8 cellular contexts compared by ENCODE assay signal in genomic region chr21:44107037-44107501, GRCh38. TPM values are rescaled to one million over a fixed set of nuclear protein-coding genes. Genes with fewer than 3 reads are reported as not detected.
DNase-seq lines count a peak whose midpoint lies in the region; ATAC-seq, FAIRE-seq and TF ChIP-seq lines count a peak whose summit lies in the region.
"Not testable (repeated sequence)": the region's sequence is repeated elsewhere in the genome, so short reads cannot be mapped to it uniquely, and the experiment has no call there.

Gene PWP2 (plus strand): TSS chr21:44107399. CDS start chr21:44107417, 18 bp downstream.

- not testable (repeated sequence) for H3K9me3 Mint-ChIP-seq in WTC11; astrocyte (ENCODE audit: unreplicated experiment)

- FAIRE-seq in GM18507 (lab: Jason Lieb, UNC): peak; percentile 95
- not testable (repeated sequence) for FAIRE-seq in astrocyte (lab: Jason Lieb, UNC)

- H3K4me1 Mint-ChIP-seq in WTC11; astrocyte (ENCODE audit: low read depth, unreplicated experiment): not testable (repeated sequence)

- H3K4me2 ChIP-seq in astrocyte (ENCODE audit: low read length); trophoblast cell (ENCODE audit: low read length): not testable (repeated sequence)

- CTCF ChIA-PET in WTC11 (lab: Charles Lee): not testable (repeated sequence)

- H4K8ac ChIP-seq in trophoblast cell (ENCODE audit: low read depth, low read length): not testable (repeated sequence)

- not testable (repeated sequence) for H3K4me3 Mint-ChIP-seq in WTC11; astrocyte (ENCODE audit: unreplicated experiment)

- H3K9ac ChIP-seq in astrocyte (ENCODE audit: low read length); trophoblast cell (ENCODE audit: low read length): not testable (repeated sequence)

- not testable (repeated sequence) for H4K91ac ChIP-seq in trophoblast cell (ENCODE audit: low read depth, low read length)

- H3K4me3 ChIP-seq in H7 (ENCODE audit: insufficient read depth, low read depth, low read length) (peak within 1 kb of the TSS; percentile 25; the same call in 1 of the 2 replicates), heart right ventricle (peak within 1 kb of the TSS in 9 of 10 donors; percentile 21 to 51 (median 45)), trophoblast cell (ENCODE audit: low read depth, low read length) (peak within 1 kb of the TSS; percentile 68)
- not testable (repeated sequence) for H3K4me3 ChIP-seq in astrocyte (ENCODE audit: insufficient read depth, low read depth, low read length); aorta (ENCODE audit: low read length in 2 of 2)

- H3K79me2 ChIP-seq in astrocyte (ENCODE audit: insufficient read depth, low read length); trophoblast cell (ENCODE audit: control insufficient read depth, insufficient read depth, low read length, poor library complexity): not testable (repeated sequence)

- not testable (repeated sequence) for DNase-seq in GM18507 (ENCODE audit: extremely low spot score, insufficient read length, low read depth); H7; WTC11 (ENCODE audit: low spot score); astrocyte (ENCODE audit: low read depth)
- DNase-seq in heart right ventricle (peak in 1 of 2 donors; percentile 30), trophoblast cell (peak in 1 of 2 donors; percentile 38), aorta (peak; percentile 38 to 75)

- H3K27me3 ChIP-seq in H7 (ENCODE audit: control insufficient read depth, insufficient read depth, low read length); astrocyte (ENCODE audit: insufficient read depth, low read length); heart right ventricle; trophoblast cell (ENCODE audit: insufficient read depth, low read length); aorta (ENCODE audit: control insufficient read depth in 1 of 2, insufficient read depth in 2 of 2, low read length in 1 of 2): not testable (repeated sequence)

- H3K79me1 ChIP-seq in trophoblast cell (ENCODE audit: low read length): not testable (repeated sequence)

- not testable (repeated sequence) for H4K12ac ChIP-seq in trophoblast cell (ENCODE audit: low read depth, low read length)

- WGBS in heart right ventricle, 2 donors: 0% methylated on average over 23 of the region's 66 CpGs; no CpG with 5 or more reads in 1 of the 2 donors
- no CpG with 5 or more reads among the region's 66 CpGs for WGBS in trophoblast cell (ENCODE audit: extremely low coverage, insufficient coverage, insufficient read length)
- 0% methylated on average over 1 to 26 of the region's 66 CpGs for WGBS in aorta, 2 donors

- not testable (repeated sequence) for H3K9me3 ChIP-seq in astrocyte (ENCODE audit: insufficient read depth, low read depth, low read length); heart right ventricle; trophoblast cell (ENCODE audit: insufficient read depth, low read depth, low read length); aorta (ENCODE audit: control insufficient read depth, low read length)

- not testable (repeated sequence) for H2BK12ac ChIP-seq in trophoblast cell (ENCODE audit: low read length)

- not testable (repeated sequence) for H3K27ac ChIP-seq in astrocyte (ENCODE audit: low read depth, low read length); trophoblast cell (ENCODE audit: low read depth, low read length); aorta (ENCODE audit: low read depth in 1 of 2, low read length in 2 of 2)
- H3K27ac ChIP-seq in heart right ventricle: peak within 1 kb of the TSS in 1 of 10 donors; percentile 58

- intact Hi-C loops in heart right ventricle (cut with DNase I); aorta (cut with DNase I): not testable (repeated sequence)

- not testable (repeated sequence) for H4K20me1 ChIP-seq in astrocyte (ENCODE audit: insufficient read depth, low read length)

- not testable (repeated sequence) for H2BK5ac ChIP-seq in trophoblast cell (ENCODE audit: low read depth, low read length, poor library complexity)

- ATAC-seq in HG03469 (IDR thresholded peaks at IDR 0.05; ENCODE audit: unreplicated experiment): peak; percentile 58
- ATAC-seq in WTC11: peak; percentile 93
- ATAC-seq in heart right ventricle: peak; percentile 95 to 98 (median 96)
- ATAC-seq in aorta (ENCODE audit: low FRiP score): peak; percentile 95

- not testable (repeated sequence) for H3K27ac Mint-ChIP-seq in WTC11; astrocyte (ENCODE audit: unreplicated experiment)

- not testable (repeated sequence) for H3K4me1 ChIP-seq in astrocyte (ENCODE audit: insufficient read depth, low read length); heart right ventricle; trophoblast cell (ENCODE audit: control insufficient read depth in 1 of 2, insufficient read depth in 2 of 2, low read length in 2 of 2); aorta (ENCODE audit: control insufficient read depth in 1 of 2, insufficient read depth in 2 of 2, low read length in 2 of 2)

- H2AK5ac ChIP-seq in trophoblast cell (ENCODE audit: low read length): not testable (repeated sequence)

- not testable (repeated sequence) for H3K36me3 ChIP-seq in H7 (replicated peaks; ENCODE audit: control insufficient read depth, insufficient read depth, low read length); astrocyte (ENCODE audit: insufficient read depth, low read length); heart right ventricle; trophoblast cell (ENCODE audit: control insufficient read depth in 1 of 2, insufficient read depth in 2 of 2, low read length in 2 of 2); aorta (ENCODE audit: control insufficient read depth in 1 of 2, insufficient read depth in 2 of 2, low read length in 1 of 2)

- H3K23ac ChIP-seq in trophoblast cell (ENCODE audit: low read length): not testable (repeated sequence)

- not testable (repeated sequence) for TF ChIP-seq CTCF in WTC11 (IDR thresholded peaks at IDR 0.05); astrocyte (IDR thresholded peaks at IDR 0.05; ENCODE audit: insufficient read depth, low read depth, low read length); heart right ventricle (IDR thresholded peaks at IDR 0.05)

- not testable (repeated sequence) for H3K14ac ChIP-seq in trophoblast cell (ENCODE audit: low read length)

- not testable (repeated sequence) for H2AFZ ChIP-seq in astrocyte (ENCODE audit: low read depth, low read length); trophoblast cell (ENCODE audit: insufficient read depth, low read length, poor library complexity)

- H3K27me3 Mint-ChIP-seq in WTC11 (ENCODE audit: low read depth); astrocyte (ENCODE audit: low read depth, unreplicated experiment): not testable (repeated sequence)

- POLR2A ChIA-PET in WTC11 (lab: Charles Lee): not testable (repeated sequence)

- H3K36me3 Mint-ChIP-seq in WTC11; astrocyte (ENCODE audit: low read depth, unreplicated experiment): not testable (repeated sequence)

- not testable (repeated sequence) for H2BK120ac ChIP-seq in trophoblast cell (ENCODE audit: insufficient read depth, low read length, poor library complexity)

- H3K18ac ChIP-seq in trophoblast cell (ENCODE audit: low read length): not testable (repeated sequence)

- not testable (repeated sequence) for H3K4ac ChIP-seq in trophoblast cell (ENCODE audit: low read depth, low read length)

RNA-seq across cellular contexts. Expression of gene PWP2, which starts in this region (rescaled TPM):
- total RNA-seq in H7 (2014; rRNA removed; shearing (Covaris generic)): 4.1 and 8.6 TPM in 2 replicates
- total RNA-seq in WTC11 (2021) (30.6 to 41.6 TPM (median 36.3 TPM) in 3 replicates), astrocyte (14.8 and 17.1 TPM in 2 replicates), heart right ventricle (10 to 100 TPM in 1 of 10 donors, 1 to 10 TPM in 8, not detected in 1; 1.0 to 14.8 (median 6.5) TPM), aorta (1 to 10 TPM; 3.8 to 9.5 TPM)
- polyA plus RNA-seq in heart right ventricle (1 to 10 TPM; 2.3 to 5.4 TPM), aorta (10 to 100 TPM in 1 of 2 donors, not detected in 1; 18.2 TPM)
- 0.50 and 0.52 TPM in 2 replicates for polyA plus RNA-seq in trophoblast cell (2013)
